8 cellular contexts compared by ENCODE assay signal in genomic region chr18:54983041-54983686, GRCh38. TPM values are rescaled to one million over a fixed set of nuclear protein-coding genes. Genes with fewer than 3 reads are reported as not detected.
A peak's percentile ranks its signal among the peaks of the same experiment; 100 is the strongest.
DNase-seq lines count a peak whose midpoint lies in the region; ATAC-seq, FAIRE-seq and TF ChIP-seq lines count a peak whose summit lies in the region.

No MANE protein-coding gene starts in this region.

- no peak overlapping the region for H3K27ac ChIP-seq in C4-2B
- no peak overlapping the region for H3K27ac ChIP-seq in body of pancreas
- H3K27ac ChIP-seq in kidney (ENCODE audit: low read depth in 2 of 2, low read length in 2 of 2) = no peak overlapping the region
- no peak overlapping the region for H3K27ac ChIP-seq in tibial artery

- H3K27me3 ChIP-seq in body of pancreas (no peaks in the 10 kb centered on the region), tibial artery (no peaks in the 10 kb centered on the region)

- H3K36me3 ChIP-seq in body of pancreas (replicated peaks in 1 of 2; ENCODE audit: insufficient read depth in 1 of 2, low read depth in 2 of 2) = no peaks in the 10 kb centered on the region
- no peaks in the 10 kb centered on the region for H3K36me3 ChIP-seq in kidney (ENCODE audit: control insufficient read depth in 1 of 2, insufficient read depth in 2 of 2, low read length in 2 of 2)
- H3K36me3 ChIP-seq in tibial artery = no peaks in the 10 kb centered on the region

- H3K9me3 ChIP-seq in body of pancreas (no peaks in the 10 kb centered on the region), kidney (ENCODE audit: control insufficient read depth in 1 of 2, low read length in 2 of 2) (peaks cover 0 to 2% of the 10 kb centered on the region in 2 donors), tibial artery (no peaks in the 10 kb centered on the region)

- H3K4me1 ChIP-seq in body of pancreas (no peaks in the 10 kb centered on the region), kidney (ENCODE audit: control insufficient read depth in 1 of 2, insufficient read depth in 1 of 2, low read depth in 1 of 2, low read length in 2 of 2) (no peaks in the 10 kb centered on the region), tibial artery (no peaks in the 10 kb centered on the region)

- WGBS in body of pancreas, 2 donors = 14 to 15% methylated on average over 9 of the region's 9 CpGs

- peak; percentile 95 for FAIRE-seq in kidney (lab: Jason Lieb, UNC)

- TF ChIP-seq POLR2A in body of pancreas (IDR thresholded peaks at IDR 0.05) = no peak

- TF ChIP-seq CTCF in C4-2B (conservative IDR thresholded peaks at IDR 0.05) (peak; percentile 73), body of pancreas (IDR thresholded peaks at IDR 0.05) (peak; percentile 18 to 73 (median 65)), kidney (IDR thresholded peaks at IDR 0.05; ENCODE audit: borderline replicate concordance, extremely low read depth, insufficient read depth) (peak; percentile 68), tibial artery (IDR thresholded peaks at IDR 0.05) (peak; percentile 35 to 46)

- no peak overlapping the region for H3K9ac ChIP-seq in kidney (ENCODE audit: low read length in 2 of 2)

- intact Hi-C loops in body of pancreas (cut with DNase I) (loop anchor here (10.0 kb wide), 1 partner anchor 308 kb away; no protein-coding TSS in a partner anchor), kidney (cut with DNase I) (loop anchor here (10.0 kb wide), 1 partner anchor 308 kb away; no protein-coding TSS in a partner anchor), tibial artery (cut with DNase I; ENCODE audit: low total_unique reads) (no loop called here)

- ATAC-seq in GM18858 (IDR thresholded peaks at IDR 0.05; ENCODE audit: unreplicated experiment) (peak; percentile 90), HG03159 (IDR thresholded peaks at IDR 0.05; ENCODE audit: unreplicated experiment) (peak; percentile 82), body of pancreas (peak; percentile 80), GM18520 (IDR thresholded peaks at IDR 0.05; ENCODE audit: unreplicated experiment) (no peak)

- peak; percentile 35 to 61 for DNase-seq in NCI-H446 (lab: John Stamatoyannopoulos, UW)
- peak in 1 of 4 donors; percentile 40 for DNase-seq in body of pancreas
- DNase-seq in kidney = no peak
- DNase-seq in tibial artery = no peak

- H3K4me3 ChIP-seq in body of pancreas (no peak overlapping the region), kidney (ENCODE audit: low read length in 2 of 2) (no peak overlapping the region), tibial artery (no peak overlapping the region)

RNA-seq across cellular contexts. Expression of gene CCDC68, which starts 23.9 kb away (rescaled TPM):
- total RNA-seq in body of pancreas (10 to 100 TPM in 1 of 2 donors, 1 to 10 TPM in 1; 5.3 to 13.0 TPM), kidney (6.1 TPM)
- 2.6 TPM for polyA plus RNA-seq in kidney (ENCODE audit: insufficient read depth, low read depth, low replicate concordance)

Comparison
In these comparisons a context has a peak if more than half of its experiments do, and no peak if none do; other contexts are left out.
1. DNase-seq: peak in NCI-H446 (2 of 2); none in kidney (single experiment) and tibial artery (0 of 2).
2. Peak in every context shown above with its lines, with median percentiles within 50 percentile points of each other: CTCF ChIP-seq.